In the genomic region with DNA sequence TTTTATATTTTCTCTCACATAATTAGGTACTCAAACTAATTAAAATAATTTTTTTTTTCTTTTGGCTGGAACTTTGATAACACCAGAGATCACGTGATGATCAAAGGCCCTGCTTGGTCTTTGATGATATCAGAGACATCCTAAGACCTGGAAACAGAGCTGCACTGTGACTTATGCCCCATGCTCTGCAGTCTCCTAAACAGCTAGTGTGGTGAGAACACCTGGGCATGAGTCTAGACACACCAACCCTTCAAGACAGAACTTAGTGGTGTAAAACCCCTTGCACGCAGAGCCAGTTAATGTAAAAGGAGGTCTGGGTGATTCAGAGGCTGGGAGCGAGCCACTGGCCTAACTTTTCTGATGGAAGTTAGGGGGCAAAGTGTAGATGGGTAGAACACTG, we compare ENCODE assay signal across 7 cellular contexts.
"Had no signal": no experiment of that assay in that cellular context is flagged by ENCODE, and none has a peak within 500 bp of the region (broad histone marks: within the 10 kb centered on the region; RNA-seq: fewer than 3 reads in every experiment).

No MANE protein-coding gene starts in this region.

- FAIRE-seq: HepG2 had no signal

- DNase-seq: GM23248, GOT3, H7, HCEC 1CT, KG1 had no signal

- H3K27ac ChIP-seq: GM23248, HL-60 had no signal

- H2AFZ ChIP-seq: GM23248 had no signal

- H3K9ac ChIP-seq: GM23248 had no signal

- H3K4me3 ChIP-seq: GM23248 had no signal

- ATAC-seq: HepG2 had no signal
